Comparison of ENCODE assay signal across 1 cellular context in genomic region chr11:93059074-93059957, GRCh38.
TF ChIP-seq lines count a peak whose summit lies in the region.

No MANE protein-coding gene starts in this region.

TF ChIP-seq in A549, 52 proteins besides CTCF, POLR2A, EP300 and RAD21 (continued from another document):
- TF ChIP-seq ELK1 (IDR thresholded peaks at IDR 0.05; ENCODE audit: low read depth, low read length) (no peak), ZSCAN20 (CRISPR knock-in tag; IDR thresholded peaks at IDR 0.05) (no peak), SMC3 (IDR thresholded peaks at IDR 0.05) (no peak), NPAS2 (CRISPR knock-in tag; IDR thresholded peaks at IDR 0.05; ENCODE audit: borderline replicate concordance) (no peak), EHMT2 (IDR thresholded peaks at IDR 0.05; ENCODE audit: low read depth) (no peak), MAX (IDR thresholded peaks at IDR 0.05) (no peak), HES2 (IDR thresholded peaks at IDR 0.05) (no peak), POLR2AphosphoS2 (conservative IDR thresholded peaks at IDR 0.05; ENCODE audit: low read length) (no peak), NR3C1 (IDR thresholded peaks at IDR 0.05) (no peak), ESRRA (IDR thresholded peaks at IDR 0.05; ENCODE audit: borderline replicate concordance, low read length) (no peak), SREBF2 (IDR thresholded peaks at IDR 0.05) (no peak), JUN (IDR thresholded peaks at IDR 0.05) (no peak), MYC (IDR thresholded peaks at IDR 0.05; ENCODE audit: borderline replicate concordance, low read length) (no peak), HOXB13 (CRISPR knock-in tag; IDR thresholded peaks at IDR 0.05; ENCODE audit: low read depth) (no peak)
